Comparison of ENCODE assay signal across 15 cellular contexts in the genomic region with DNA sequence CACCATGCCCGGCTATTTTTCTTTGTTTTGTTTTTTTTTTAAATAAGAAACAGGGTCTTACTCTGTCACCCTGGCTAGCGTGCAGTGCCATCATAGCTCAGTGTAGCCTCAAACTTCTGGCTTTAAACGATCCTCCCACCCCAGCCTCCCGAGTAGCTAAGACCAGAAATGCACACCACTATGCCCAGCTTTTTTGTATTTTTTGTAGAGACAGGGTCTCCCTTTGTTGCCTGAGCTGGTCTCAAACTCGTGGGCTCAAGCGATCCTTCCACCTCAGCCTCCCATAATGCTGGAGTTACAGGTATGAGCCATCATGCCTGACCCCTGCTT.
"Had no signal": no experiment of that assay in that cellular context is flagged by ENCODE, and none has a peak within 500 bp of the region (broad histone marks: within the 10 kb centered on the region; RNA-seq: fewer than 3 reads in every experiment).

No MANE protein-coding gene starts in this region.

- H3K4me3 Mint-ChIP-seq: activated naive CD8-positive, alpha-beta T cell treated with anti-CD3 and anti-CD28 coated beads for 36 hours; activated T-cell treated with anti-CD3 and anti-CD28 coated beads, Interleukin-2, amount 50 U/mL, for 72 hours; naive thymus-derived CD4-positive, alpha-beta T cell had no signal

- H3K9me3 Mint-ChIP-seq: activated T-cell treated with anti-CD3 and anti-CD28 coated beads, Interleukin-2, amount 50 U/mL, for 72 hours had no signal

- DNase-seq: activated CD4-positive, alpha-beta T cell treated with anti-CD3 and anti-CD28 coated beads, Interleukin-2, amount 50 U/mL, for 4 hours; activated effector memory CD4-positive, alpha-beta T cell treated with anti-CD3 and anti-CD28 coated beads, Interleukin-2, amount 50 U/mL, for 16 hours; activated naive CD8-positive, alpha-beta T cell treated with anti-CD3 and anti-CD28 coated beads for 36 hours; activated T-cell treated with anti-CD3 and anti-CD28 coated beads, Interleukin-2, amount 50 U/mL, for 72 hours; amniotic stem cell; effector memory CD4-positive, alpha-beta T cell; esophagus squamous epithelium; heart right ventricle; mesenchymal stem cell; naive thymus-derived CD4-positive, alpha-beta T cell; ovary; stimulated activated naive CD4-positive, alpha-beta T cell; SW 1271; T-helper 2 cell; WERI-Rb-1 had no signal

- H3K27me3 ChIP-seq: esophagus squamous epithelium, heart right ventricle, ovary had no signal

- H3K4me3 ChIP-seq: esophagus squamous epithelium, heart right ventricle, ovary had no signal

- H3K27ac Mint-ChIP-seq: activated naive CD8-positive, alpha-beta T cell treated with anti-CD3 and anti-CD28 coated beads for 36 hours; activated T-cell treated with anti-CD3 and anti-CD28 coated beads, Interleukin-2, amount 50 U/mL, for 72 hours had no signal

- H3K27ac ChIP-seq: esophagus squamous epithelium, WERI-Rb-1 had no signal

- H3K27me3 Mint-ChIP-seq: activated naive CD8-positive, alpha-beta T cell treated with anti-CD3 and anti-CD28 coated beads for 36 hours; naive thymus-derived CD4-positive, alpha-beta T cell had no signal

- H3K9me3 ChIP-seq: esophagus squamous epithelium, ovary had no signal

- H3K4me1 Mint-ChIP-seq: activated naive CD8-positive, alpha-beta T cell treated with anti-CD3 and anti-CD28 coated beads for 36 hours had no signal

- ATAC-seq: activated T-cell treated with anti-CD3 and anti-CD28 coated beads, Interleukin-2, amount 50 U/mL, for 72 hours; heart right ventricle; naive thymus-derived CD4-positive, alpha-beta T cell had no signal

- H3K36me3 ChIP-seq: ovary, WERI-Rb-1 had no signal
